ENCODE assay signal across 8 cellular contexts in the genomic region with DNA sequence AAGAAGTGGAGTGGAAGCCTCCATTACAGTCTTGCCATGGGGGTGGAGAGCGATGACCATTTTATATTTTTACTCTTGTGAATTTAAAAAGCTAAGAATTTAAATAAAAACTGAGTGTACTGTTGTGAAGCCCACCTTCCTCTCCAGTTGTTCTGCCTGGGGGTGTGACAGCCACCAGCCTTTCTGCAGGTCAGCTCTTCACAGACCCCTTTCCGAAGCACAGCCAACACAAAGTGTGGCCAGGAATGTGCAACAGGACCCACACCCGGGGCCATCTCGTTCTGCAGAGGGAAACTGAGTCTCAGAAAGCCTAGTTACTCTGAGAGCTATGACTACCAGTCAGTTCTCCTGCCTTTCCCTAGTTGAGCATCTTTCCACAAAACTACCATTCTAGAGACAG. TPM values are rescaled to one million over a fixed set of nuclear protein-coding genes. Genes with fewer than 3 reads are reported as not detected.
DNase-seq lines count a peak whose midpoint lies in the region; ATAC-seq and TF ChIP-seq lines count a peak whose summit lies in the region.

No MANE protein-coding gene starts in this region.

- peaks cover 8% of the 10 kb centered on the region for H3K4me1 Mint-ChIP-seq in endodermal cell

- peaks cover 18% of the 10 kb centered on the region for H3K27me3 Mint-ChIP-seq in endodermal cell (ENCODE audit: insufficient read depth)

- peaks cover 31% of the 10 kb centered on the region for H3K36me3 Mint-ChIP-seq in endodermal cell (ENCODE audit: low read depth)

- no peak overlapping the region for H3K27ac Mint-ChIP-seq in endodermal cell

- H3K79me2 ChIP-seq in DND-41 (ENCODE audit: insufficient read depth, low read length), result peaks cover 49% of the 10 kb centered on the region
- peaks cover 16% of the 10 kb centered on the region for H3K79me2 ChIP-seq in OCI-LY1 (ENCODE audit: insufficient read depth, low read length)

- H4K20me1 ChIP-seq in DND-41 (ENCODE audit: insufficient read depth, low read length) (peaks cover 45% of the 10 kb centered on the region), OCI-LY1 (ENCODE audit: insufficient read depth, low read length) (no peaks in the 10 kb centered on the region)

- H3K9ac ChIP-seq in DND-41 (ENCODE audit: low read depth, low read length), result peak overlapping the region; percentile 86
- H3K9ac ChIP-seq in OCI-LY1 (ENCODE audit: low read length), result peak overlapping the region; percentile 89
- H3K9ac ChIP-seq in endodermal cell (ENCODE audit: extremely low read depth, low read length, poor library complexity, severe bottlenecking), result no peak overlapping the region

- TF ChIP-seq CTCF in DND-41 (IDR thresholded peaks at IDR 0.05; ENCODE audit: borderline replicate concordance, extremely low read depth, low read length, poor library complexity, severe bottlenecking), result no peak
- TF ChIP-seq CTCF in OCI-LY1 (IDR thresholded peaks at IDR 0.05; ENCODE audit: low read length), result no peak
- TF ChIP-seq CTCF in endodermal cell (conservative IDR thresholded peaks at IDR 0.05), result no peak
- no peak for TF ChIP-seq CTCF in ovary (IDR thresholded peaks at IDR 0.05)

- no peak for TF ChIP-seq POLR2A in ovary (IDR thresholded peaks at IDR 0.05)

- 88 to 94% methylated on average over 3 to 4 of the region's 4 CpGs for WGBS in endodermal cell (ENCODE audit: insufficient coverage in 1 of 2, insufficient read length in 1 of 2), 2 experiments
- WGBS in ovary, 3 donors, result 79 to 88% (median 85%) methylated on average over 4 of the region's 4 CpGs

- intact Hi-C loops in ovary (cut with DNase I), result no loop called here

- H3K4me3 ChIP-seq in DND-41 (ENCODE audit: low read depth in 1 of 2, low read length in 2 of 2) (peak overlapping the region; percentile 60 to 92; a peak in 3 of 4 replicates), OCI-LY1 (ENCODE audit: low read depth, low read length, poor library complexity, severe bottlenecking) (peak overlapping the region; percentile 77), endodermal cell (ENCODE audit: low read length) (peak overlapping the region; percentile 91), ovary (peak overlapping the region; percentile 71)

- H3K9me3 ChIP-seq in DND-41 (ENCODE audit: insufficient read depth, low read length, severe bottlenecking) (no peaks in the 10 kb centered on the region), OCI-LY1 (ENCODE audit: low read length) (no peaks in the 10 kb centered on the region), endodermal cell (ENCODE audit: control insufficient read depth, low read length) (no peaks in the 10 kb centered on the region), ovary (no peaks in the 10 kb centered on the region)

- H3K36me3 ChIP-seq in DND-41 (ENCODE audit: insufficient read depth, low read length) (peaks cover 47% of the 10 kb centered on the region), OCI-LY1 (ENCODE audit: insufficient read depth, low read length) (peaks cover 34% of the 10 kb centered on the region), endodermal cell (ENCODE audit: control insufficient read depth, insufficient read depth, low read length) (peaks cover 34% of the 10 kb centered on the region), ovary (no peaks in the 10 kb centered on the region)

- ATAC-seq in DND-41 (ENCODE audit: insufficient read depth, low read depth) (no peak), HG02759 (IDR thresholded peaks at IDR 0.05; ENCODE audit: unreplicated experiment) (no peak), GM18520 (IDR thresholded peaks at IDR 0.05; ENCODE audit: unreplicated experiment) (no peak)

- peaks cover 38% of the 10 kb centered on the region for H3K4me1 ChIP-seq in DND-41 (ENCODE audit: insufficient read depth, low read length)
- peaks cover 20% of the 10 kb centered on the region for H3K4me1 ChIP-seq in OCI-LY1 (ENCODE audit: insufficient read depth, low read length, severe bottlenecking)
- no peaks in the 10 kb centered on the region for H3K4me1 ChIP-seq in endodermal cell (ENCODE audit: control insufficient read depth, insufficient read depth, low read length)
- H3K4me1 ChIP-seq in ovary (ENCODE audit: insufficient read depth), result peaks cover 9% of the 10 kb centered on the region

- no peaks in the 10 kb centered on the region for H3F3A ChIP-seq in OCI-LY1 (ENCODE audit: insufficient read depth, low read length)

- H3K27ac ChIP-seq in DND-41 (ENCODE audit: low read length) (no peak overlapping the region; the same call in 1 of the 2 replicates), OCI-LY1 (ENCODE audit: low read depth, low read length, poor library complexity, severe bottlenecking) (no peak overlapping the region), endodermal cell (ENCODE audit: low read depth, low read length) (no peak overlapping the region), ovary (no peak overlapping the region)

- H2AFZ ChIP-seq in DND-41 (ENCODE audit: low read depth, low read length) (no peak overlapping the region), OCI-LY1 (ENCODE audit: low read length) (no peak overlapping the region)

- H3K4me3 Mint-ChIP-seq in endodermal cell, result peak overlapping the region; percentile 71

- DNase-seq in DND-41 (no peak), endodermal cell (no peak), ovary (peak in 1 of 5 donors; percentile 19), NCI-H2029 treated with DMSO at 0.1 percent for 48 hours (lab: John Stamatoyannopoulos, UW) (no peak), NOMO-1 treated with dmso at 0.1 percent for 144 hours (lab: John Stamatoyannopoulos, UW; ENCODE audit: unreplicated experiment) (no peak)

- H3K9me2 ChIP-seq in OCI-LY1 (ENCODE audit: low read depth, low read length), result no peaks in the 10 kb centered on the region

- no peak for TF ChIP-seq EP300 in ovary (IDR thresholded peaks at IDR 0.05)

- H3K9me3 Mint-ChIP-seq in endodermal cell, result no peaks in the 10 kb centered on the region

- H3K4me2 ChIP-seq in DND-41 (ENCODE audit: insufficient read depth, low read length), result peak overlapping the region; percentile 83
- peak overlapping the region; percentile 77 for H3K4me2 ChIP-seq in OCI-LY1 (ENCODE audit: low read length)

- H3K27me3 ChIP-seq in DND-41 (ENCODE audit: insufficient read depth, low read length, poor library complexity), result no peaks in the 10 kb centered on the region
- no peaks in the 10 kb centered on the region for H3K27me3 ChIP-seq in OCI-LY1 (ENCODE audit: insufficient read depth, low read length)
- peaks cover 15% of the 10 kb centered on the region for H3K27me3 ChIP-seq in endodermal cell (ENCODE audit: control insufficient read depth, insufficient read depth, low read length, poor library complexity, severe bottlenecking)
- no peaks in the 10 kb centered on the region for H3K27me3 ChIP-seq in ovary

RNA-seq across cellular contexts. Expression of gene GRPEL1, which starts 1.4 kb away (rescaled TPM):
- total RNA-seq in endodermal cell (10 to 100 TPM; 18.5 to 25.5 TPM), ovary (10 to 100 TPM; 11.1 to 37.0 (median 23.3) TPM)
- polyA plus RNA-seq in endodermal cell (2013, experiment 1 of 2), result 16.3 TPM
- 14.6 TPM for polyA plus RNA-seq in endodermal cell (2013, experiment 2 of 2)
- polyA plus RNA-seq in ovary, result 10 to 100 TPM; 16.6 to 74.8 TPM

RNA-seq across cellular contexts. Expression of gene TADA2B, which starts 23.3 kb away (rescaled TPM):
- total RNA-seq in endodermal cell (10 to 100 TPM; 17.3 to 17.5 TPM), ovary (10 to 100 TPM; 11.9 to 31.6 (median 26.9) TPM)
- 11.6 TPM for polyA plus RNA-seq in endodermal cell (2013, experiment 1 of 2)
- 10.6 TPM for polyA plus RNA-seq in endodermal cell (2013, experiment 2 of 2)
- polyA plus RNA-seq in ovary, result 10 to 100 TPM; 18.6 to 20.2 TPM
